9 cellular contexts compared by ENCODE assay signal in genomic region chr9:76302947-76303550, GRCh38.
DNase-seq lines count a peak whose midpoint lies in the region; ATAC-seq and TF ChIP-seq lines count a peak whose summit lies in the region.
"Had no signal": no experiment of that assay in that cellular context is flagged by ENCODE, and none has a peak within 500 bp of the region (broad histone marks: within the 10 kb centered on the region; RNA-seq: fewer than 3 reads in every experiment).

No MANE protein-coding gene starts in this region.

- no peak overlapping the region for H3K4me2 ChIP-seq in hepatocyte

- H3K79me2 ChIP-seq in hepatocyte = no peaks in the 10 kb centered on the region

- H3K4me1 ChIP-seq in adipocyte (ENCODE audit: control insufficient read depth, insufficient read depth, low read length) (peaks cover 6% of the 10 kb centered on the region), hepatocyte (ENCODE audit: insufficient read depth) (peaks cover 4% of the 10 kb centered on the region), stomach (peaks cover 0 to 7% (median 2%) of the 10 kb centered on the region in 4 donors)

- H3K27ac ChIP-seq in hepatocyte (no peak overlapping the region), stomach (no peak overlapping the region)

- H4K20me1 ChIP-seq in hepatocyte (ENCODE audit: insufficient read depth, poor library complexity, severe bottlenecking) = no peaks in the 10 kb centered on the region

- WGBS in hepatocyte (ENCODE audit: low lambda C conversion rate, missing lambda C conversion rate) = 33% methylated on average over 3 of the region's 3 CpGs
- 13 to 32% (median 23%) methylated on average over 3 of the region's 3 CpGs for WGBS in stomach, 5 donors

- peaks cover 7% of the 10 kb centered on the region for H3K27me3 ChIP-seq in adipocyte (replicated peaks; ENCODE audit: control insufficient read depth, insufficient read depth, low read length)
- H3K27me3 ChIP-seq in hepatocyte = no peaks in the 10 kb centered on the region
- H3K27me3 ChIP-seq in stomach = no peaks in the 10 kb centered on the region

- H3K9ac ChIP-seq in adipocyte (ENCODE audit: low read length) = no peak overlapping the region

- H2AFZ ChIP-seq in hepatocyte = no peak overlapping the region

- TF ChIP-seq CTCF in hepatocyte (IDR thresholded peaks at IDR 0.05; ENCODE audit: poor library complexity) (peak; percentile 77), stomach (IDR thresholded peaks at IDR 0.05) (peak in 5 of 7 experiments; percentile 25 to 70 (median 62))

- H3K27ac Mint-ChIP-seq in stimulated activated effector memory CD8-positive, alpha-beta T cell treated with anti-CD3 and anti-CD28 coated beads, Interleukin-12 subunit alpha, Interleukin-12 subunit beta, amount 100 ng/mL, for 72 hours = no peak overlapping the region
- H3K27ac Mint-ChIP-seq: CD8-positive, alpha-beta memory T cell had no signal

- H3K9me3 Mint-ChIP-seq in stimulated activated effector memory CD8-positive, alpha-beta T cell treated with anti-CD3 and anti-CD28 coated beads, Interleukin-12 subunit alpha, Interleukin-12 subunit beta, amount 100 ng/mL, for 72 hours = no peaks in the 10 kb centered on the region
- H3K9me3 Mint-ChIP-seq: CD8-positive, alpha-beta memory T cell had no signal

- no peaks in the 10 kb centered on the region for H3K4me1 Mint-ChIP-seq in stimulated activated effector memory CD8-positive, alpha-beta T cell treated with anti-CD3 and anti-CD28 coated beads, Interleukin-12 subunit alpha, Interleukin-12 subunit beta, amount 100 ng/mL, for 72 hours
- H3K4me1 Mint-ChIP-seq: CD8-positive, alpha-beta memory T cell had no signal

- H3K9me3 ChIP-seq in adipocyte (ENCODE audit: control insufficient read depth, low read length) (no peaks in the 10 kb centered on the region), hepatocyte (ENCODE audit: low read depth) (no peaks in the 10 kb centered on the region), stomach (no peaks in the 10 kb centered on the region)

- no peak overlapping the region for H3K4me3 ChIP-seq in adipocyte (ENCODE audit: low read length)
- H3K4me3 ChIP-seq in hepatocyte = no peak overlapping the region
- H3K4me3 ChIP-seq in stomach = no peak overlapping the region

- no peak for ATAC-seq in stimulated activated effector memory CD8-positive, alpha-beta T cell treated with anti-CD3 and anti-CD28 coated beads, Interleukin-12 subunit alpha, Interleukin-12 subunit beta, amount 100 ng/mL, for 72 hours

- H3K9me2 ChIP-seq in hepatocyte (replicated peaks; ENCODE audit: insufficient read depth) = no peaks in the 10 kb centered on the region

- DNase-seq in NCI-H187 treated with DMSO at 0.1 percent for 48 hours (lab: John Stamatoyannopoulos, UW) (peak; percentile 17), NCI-H187 (lab: John Stamatoyannopoulos, UW) (no peak), HCEC 1CT (peak; percentile 54), NCI-H2081 treated with DMSO at 0.1 percent for 48 hours (lab: John Stamatoyannopoulos, UW) (peak; percentile 20), adipocyte (ENCODE audit: low read depth) (peak; percentile 86), hepatocyte (ENCODE audit: low spot score) (peak; percentile 71), stomach (no peak)
- no peak for DNase-seq in stimulated activated effector memory CD8-positive, alpha-beta T cell treated with anti-CD3 and anti-CD28 coated beads, Interleukin-12 subunit alpha, Interleukin-12 subunit beta, amount 100 ng/mL, for 72 hours (ENCODE audit: low spot score in 2 of 2)

- no peak for TF ChIP-seq EP300 in stomach (IDR thresholded peaks at IDR 0.05)

- no peaks in the 10 kb centered on the region for H3K36me3 Mint-ChIP-seq in stimulated activated effector memory CD8-positive, alpha-beta T cell treated with anti-CD3 and anti-CD28 coated beads, Interleukin-12 subunit alpha, Interleukin-12 subunit beta, amount 100 ng/mL, for 72 hours
- H3K36me3 Mint-ChIP-seq: CD8-positive, alpha-beta memory T cell had no signal

- no peak overlapping the region for H3K4me3 Mint-ChIP-seq in stimulated activated effector memory CD8-positive, alpha-beta T cell treated with anti-CD3 and anti-CD28 coated beads, Interleukin-12 subunit alpha, Interleukin-12 subunit beta, amount 100 ng/mL, for 72 hours
- H3K4me3 Mint-ChIP-seq: CD8-positive, alpha-beta memory T cell had no signal

- no peak for TF ChIP-seq POLR2A in stomach (IDR thresholded peaks at IDR 0.05)

- intact Hi-C loops in stomach (cut with DNase I; ENCODE audit: low total_unique reads) = loop anchor here (10.0 kb wide), 1 partner anchor 1038 kb away; no protein-coding TSS in a partner anchor

- H3K36me3 ChIP-seq in adipocyte (ENCODE audit: control insufficient read depth, insufficient read depth, low read length, severe bottlenecking) (no peaks in the 10 kb centered on the region), hepatocyte (replicated peaks; ENCODE audit: insufficient read depth, low read depth) (no peaks in the 10 kb centered on the region), stomach (no peaks in the 10 kb centered on the region)

Comparison
In these comparisons a context has a peak if more than half of its experiments do, and no peak if none do; other contexts are left out.
1. DNase-seq: peak in NCI-H187 treated with DMSO at 0.1 percent for 48 hours (single experiment), HCEC 1CT (single experiment), NCI-H2081 treated with DMSO at 0.1 percent for 48 hours (single experiment), adipocyte (single experiment) and hepatocyte (single experiment); none in NCI-H187 (0 of 2), stomach (single experiment) and stimulated activated effector memory CD8-positive, alpha-beta T cell treated with anti-CD3 and anti-CD28 coated beads, Interleukin-12 subunit alpha, Interleukin-12 subunit beta, amount 100 ng/mL, for 72 hours (0 of 2).